23 cellular contexts compared by ENCODE assay signal in the genomic region with DNA sequence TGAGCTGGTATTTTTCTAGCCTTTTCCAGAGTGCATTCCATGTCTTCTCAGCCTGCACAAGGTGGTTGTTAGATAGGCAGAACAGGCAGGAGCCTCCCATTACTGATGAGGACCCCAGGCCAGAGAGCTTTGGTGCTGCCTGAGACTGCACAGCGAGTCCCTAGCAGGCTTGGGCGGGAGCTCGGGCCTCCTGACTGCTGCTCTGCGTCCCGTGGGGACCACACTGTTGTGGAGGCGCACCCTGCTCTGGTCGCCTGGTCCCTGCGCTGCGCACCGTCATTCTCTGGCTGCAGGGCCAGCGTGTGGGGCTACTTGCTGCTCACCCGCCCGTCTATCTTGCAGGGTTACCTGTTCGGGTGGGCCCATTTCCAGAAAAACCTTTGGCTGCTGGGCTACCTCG. TPM values are rescaled to one million over a fixed set of nuclear protein-coding genes. Genes with fewer than 3 reads are reported as not detected.
DNase-seq lines count a peak whose midpoint lies in the region; ATAC-seq and TF ChIP-seq lines count a peak whose summit lies in the region.
"Had no signal": no experiment of that assay in that cellular context is flagged by ENCODE, and none has a peak within 500 bp of the region (broad histone marks: within the 10 kb centered on the region; RNA-seq: fewer than 3 reads in every experiment).

No MANE protein-coding gene starts in this region.

- no peaks in the 10 kb centered on the region for H3K9me3 ChIP-seq in Loucy (ENCODE audit: insufficient read depth, low read depth, low read length)
- H3K9me3 ChIP-seq: HAP-1, SJCRH30 had no signal

- H3K23ac ChIP-seq in mesendoderm (ENCODE audit: low read length) = no peak overlapping the region

- H3K79me1 ChIP-seq in mesendoderm (ENCODE audit: low read length) = peaks cover 8% of the 10 kb centered on the region

- no peaks in the 10 kb centered on the region for H3K27me3 ChIP-seq in Loucy (ENCODE audit: insufficient read depth, low read length, poor library complexity, severe bottlenecking)
- H3K27me3 ChIP-seq in mesendoderm (ENCODE audit: insufficient read depth, low read length, poor library complexity) = no peaks in the 10 kb centered on the region
- H3K27me3 ChIP-seq: SJCRH30 had no signal

- H2BK5ac ChIP-seq in mesendoderm (ENCODE audit: low read length) = no peak overlapping the region

- peaks cover 2% of the 10 kb centered on the region for H3K9me3 Mint-ChIP-seq in glutamatergic neuron (ENCODE audit: unreplicated experiment)
- H3K9me3 Mint-ChIP-seq in stimulated activated naive B cell treated with anti-CD40 and anti-IgM and Interleukin-4, amounts not matched to agents 10 μg/mL and 1 μg/mL and 100 μg/mL, for 72 hours = peaks cover 1 to 3% of the 10 kb centered on the region in 2 donors
- no peaks in the 10 kb centered on the region for H3K9me3 Mint-ChIP-seq in activated T-cell treated with anti-CD3 and anti-CD28 coated beads, Interleukin-2, amount 50 U/mL, for 24 hours
- H3K9me3 Mint-ChIP-seq: GM23338 had no signal

- H4K5ac ChIP-seq in mesendoderm (ENCODE audit: low read length) = no peak overlapping the region

- H3K4me3 ChIP-seq in Loucy (ENCODE audit: low read length, poor library complexity, severe bottlenecking) = no peak overlapping the region
- no peak overlapping the region for H3K4me3 ChIP-seq in mesendoderm (ENCODE audit: low read length)
- H3K4me3 ChIP-seq: GM23338, HAP-1, PC-9, SJCRH30 had no signal

- H2BK15ac ChIP-seq in mesendoderm (replicated peaks; ENCODE audit: low read depth) = no peak overlapping the region

- no peaks in the 10 kb centered on the region for H3K9me2 ChIP-seq in Loucy (replicated peaks; ENCODE audit: low read depth, low read length)

- no peak for TF ChIP-seq CTCF in Loucy (conservative IDR thresholded peaks at IDR 0.05; ENCODE audit: low read length)
- TF ChIP-seq CTCF in glutamatergic neuron (IDR thresholded peaks at IDR 0.05; ENCODE audit: partially characterized antibody, unreplicated experiment) = no peak

- H3K4me2 ChIP-seq in Loucy (ENCODE audit: low read depth, low read length, poor library complexity, severe bottlenecking) = peak overlapping the region; percentile 66
- H3K4me2 ChIP-seq in mesendoderm (ENCODE audit: low read length) = no peak overlapping the region
- H3K4me2 ChIP-seq: GM23338, PC-9 had no signal

- DNase-seq in Right ventricle myocardium inferior (ENCODE audit: missing footprints) = peak; percentile 55
- DNase-seq in Right ventricle myocardium superior = no peak
- peak; percentile 14 for DNase-seq in glutamatergic neuron
- DNase-seq in stimulated activated naive B cell treated with anti-CD40 and anti-IgM and Interleukin-4, amounts not matched to agents 10 μg/mL and 1 μg/mL and 100 μg/mL, for 72 hours = no peak
- no peak for DNase-seq in mesendoderm
- DNase-seq in activated T-cell treated with anti-CD3 and anti-CD28 coated beads, Interleukin-2, amount 50 U/mL, for 24 hours = no peak
- DNase-seq: ACHN, IMR-90, NCI-H1048, NCI-H1417 treated with DMSO at 0.1 percent for 48 hours, NCI-H187, NCI-H446 treated with DMSO at 0.1 percent for 48 hours, NCI-H526 treated with DMSO at 0.1 percent for 48 hours, PC-9, RPMI8226, SJCRH30 had no signal

- H2AFZ ChIP-seq in Loucy (ENCODE audit: low read length) = no peak overlapping the region
- H2AFZ ChIP-seq: GM23338, PC-9 had no signal

- intact Hi-C loops in Right ventricle myocardium inferior (cut with DNase I) (no loop called here), Right ventricle myocardium superior (cut with DNase I) (no loop called here)

- no peak overlapping the region for H3K56ac ChIP-seq in mesendoderm (ENCODE audit: low read length)

- H3K36me3 Mint-ChIP-seq in glutamatergic neuron (ENCODE audit: unreplicated experiment) = no peaks in the 10 kb centered on the region
- H3K36me3 Mint-ChIP-seq in stimulated activated naive B cell treated with anti-CD40 and anti-IgM and Interleukin-4, amounts not matched to agents 10 μg/mL and 1 μg/mL and 100 μg/mL, for 72 hours = peaks cover 62 to 77% of the 10 kb centered on the region in 2 donors
- H3K36me3 Mint-ChIP-seq in activated T-cell treated with anti-CD3 and anti-CD28 coated beads, Interleukin-2, amount 50 U/mL, for 24 hours (ENCODE audit: low read depth) = peaks cover 15% of the 10 kb centered on the region

- H3K4me1 Mint-ChIP-seq in glutamatergic neuron (ENCODE audit: low read depth, unreplicated experiment) = peaks cover 4% of the 10 kb centered on the region
- peaks cover 39 to 71% of the 10 kb centered on the region in 2 donors for H3K4me1 Mint-ChIP-seq in stimulated activated naive B cell treated with anti-CD40 and anti-IgM and Interleukin-4, amounts not matched to agents 10 μg/mL and 1 μg/mL and 100 μg/mL, for 72 hours
- peaks cover 3% of the 10 kb centered on the region for H3K4me1 Mint-ChIP-seq in activated T-cell treated with anti-CD3 and anti-CD28 coated beads, Interleukin-2, amount 50 U/mL, for 24 hours (ENCODE audit: low read depth)
- H3K4me1 Mint-ChIP-seq: GM23338 had no signal

- H3K27ac Mint-ChIP-seq in glutamatergic neuron (ENCODE audit: unreplicated experiment) = no peak overlapping the region
- peak overlapping the region; percentile 98 for H3K27ac Mint-ChIP-seq in stimulated activated naive B cell treated with anti-CD40 and anti-IgM and Interleukin-4, amounts not matched to agents 10 μg/mL and 1 μg/mL and 100 μg/mL, for 72 hours
- H3K27ac Mint-ChIP-seq in activated T-cell treated with anti-CD3 and anti-CD28 coated beads, Interleukin-2, amount 50 U/mL, for 24 hours = no peak overlapping the region
- H3K27ac Mint-ChIP-seq: GM23338 had no signal

- H4K8ac ChIP-seq in mesendoderm (ENCODE audit: low read depth, low read length) = no peak overlapping the region

- H3K4me3 Mint-ChIP-seq in glutamatergic neuron (ENCODE audit: unreplicated experiment) = no peak overlapping the region
- H3K4me3 Mint-ChIP-seq in stimulated activated naive B cell treated with anti-CD40 and anti-IgM and Interleukin-4, amounts not matched to agents 10 μg/mL and 1 μg/mL and 100 μg/mL, for 72 hours = no peak overlapping the region
- H3K4me3 Mint-ChIP-seq in activated T-cell treated with anti-CD3 and anti-CD28 coated beads, Interleukin-2, amount 50 U/mL, for 24 hours = no peak overlapping the region
- H3K4me3 Mint-ChIP-seq: GM23338 had no signal

- H3K4me1 ChIP-seq in Loucy (ENCODE audit: insufficient read depth, low read length, poor library complexity, severe bottlenecking) (peaks cover 41% of the 10 kb centered on the region), mesendoderm (ENCODE audit: control insufficient read depth, low read depth, low read length) (no peaks in the 10 kb centered on the region)
- H3K4me1 ChIP-seq: HAP-1 had no signal

- H3K79me2 ChIP-seq in Loucy (ENCODE audit: insufficient read depth, low read length) (peaks cover 63% of the 10 kb centered on the region), mesendoderm (ENCODE audit: control insufficient read depth, insufficient read depth, low read length) (peaks cover 5% of the 10 kb centered on the region)

- peaks cover 11% of the 10 kb centered on the region for H4K20me1 ChIP-seq in Loucy (ENCODE audit: insufficient read depth, low read length, poor library complexity, severe bottlenecking)

- no peaks in the 10 kb centered on the region for H3F3A ChIP-seq in Loucy (ENCODE audit: low read depth)

- H2AK5ac ChIP-seq in mesendoderm (ENCODE audit: low read length) = no peak overlapping the region

- H3K9ac ChIP-seq in Loucy (ENCODE audit: low read depth, low read length, poor library complexity, severe bottlenecking) (peak overlapping the region; percentile 31), mesendoderm (ENCODE audit: low read length) (no peak overlapping the region)

- WGBS in mesendoderm (ENCODE audit: extremely low coverage, insufficient coverage, low lambda C conversion rate) = no CpG with 5 or more reads among the region's 15 CpGs

- H3K18ac ChIP-seq in mesendoderm (ENCODE audit: low read length) = no peak overlapping the region

- H3K27ac ChIP-seq in mesendoderm (ENCODE audit: low read depth, low read length) = no peak overlapping the region
- H3K27ac ChIP-seq: C4-2B, PC-9, SJCRH30 had no signal

- peaks cover 3% of the 10 kb centered on the region for H3K27me3 Mint-ChIP-seq in glutamatergic neuron (ENCODE audit: unreplicated experiment)
- no peaks in the 10 kb centered on the region for H3K27me3 Mint-ChIP-seq in stimulated activated naive B cell treated with anti-CD40 and anti-IgM and Interleukin-4, amounts not matched to agents 10 μg/mL and 1 μg/mL and 100 μg/mL, for 72 hours
- H3K27me3 Mint-ChIP-seq in activated T-cell treated with anti-CD3 and anti-CD28 coated beads, Interleukin-2, amount 50 U/mL, for 24 hours = no peaks in the 10 kb centered on the region

- H3K4ac ChIP-seq in mesendoderm (ENCODE audit: low read depth, low read length) = no peak overlapping the region

- ATAC-seq in Right ventricle myocardium inferior (no peak), Right ventricle myocardium superior (ENCODE audit: poor library complexity) (no peak), HG02870 (IDR thresholded peaks at IDR 0.05; ENCODE audit: unreplicated experiment) (no peak)
- no peak for ATAC-seq in stimulated activated naive B cell treated with anti-CD40 and anti-IgM and Interleukin-4, amounts not matched to agents 10 μg/mL and 1 μg/mL and 100 μg/mL, for 72 hours (replicated peaks)
- ATAC-seq: GM23338 had no signal

- H2BK120ac ChIP-seq in mesendoderm (ENCODE audit: low read depth, low read length) = no peak overlapping the region

- H3K36me3 ChIP-seq in Loucy (ENCODE audit: insufficient read depth, low read length) (peaks cover 3% of the 10 kb centered on the region; the same call in 1 of the 2 replicates), mesendoderm (ENCODE audit: control insufficient read depth, insufficient read depth, low read length) (no peaks in the 10 kb centered on the region)
- H3K36me3 ChIP-seq: SJCRH30 had no signal

RNA-seq across cellular contexts. Expression of a gene that starts 8.5 kb away (rescaled TPM):
- total RNA-seq in Right ventricle myocardium inferior = 9.1 TPM
- total RNA-seq in Right ventricle myocardium superior = 7.6 TPM
- total RNA-seq in glutamatergic neuron (ENCODE audit: unreplicated experiment) = 17.2 TPM
- polyA plus RNA-seq in mesendoderm (2013, experiment 1 of 2) = 10.7 TPM
- 11.4 TPM for polyA plus RNA-seq in mesendoderm (2013, experiment 2 of 2)

RNA-seq across cellular contexts. Expression of a gene that starts 44.2 kb away (rescaled TPM):
- 7.6 TPM for total RNA-seq in Right ventricle myocardium inferior
- 4.9 TPM for total RNA-seq in Right ventricle myocardium superior
- 1.0 TPM for total RNA-seq in glutamatergic neuron (ENCODE audit: unreplicated experiment)
- polyA plus RNA-seq in mesendoderm (2013, experiment 1 of 2) = 9.4 TPM
- polyA plus RNA-seq in mesendoderm (2013, experiment 2 of 2) = 10.2 TPM
- total RNA-seq: Daoy, MCF 10A had no signal

Comparison
In these comparisons a context has a peak if more than half of its experiments do, and no peak if none do; other contexts are left out.
1. DNase-seq: peak in Right ventricle myocardium inferior (single experiment) and glutamatergic neuron (single experiment); none in Right ventricle myocardium superior (single experiment), stimulated activated naive B cell treated with anti-CD40 and anti-IgM and Interleukin-4, amounts not matched to agents 10 μg/mL and 1 μg/mL and 100 μg/mL, for 72 hours (single experiment), mesendoderm (single experiment) and activated T-cell treated with anti-CD3 and anti-CD28 coated beads, Interleukin-2, amount 50 U/mL, for 24 hours (single experiment).